In genomic region chr12:93839076-93839475, GRCh38 we compare ENCODE assay signal across 33 cellular contexts.
DNase-seq lines count a peak whose midpoint lies in the region; ATAC-seq, FAIRE-seq and TF ChIP-seq lines count a peak whose summit lies in the region.
"Had no signal": no experiment of that assay in that cellular context is flagged by ENCODE, and none has a peak within 500 bp of the region (broad histone marks: within the 10 kb centered on the region; RNA-seq: fewer than 3 reads in every experiment).

No MANE protein-coding gene starts in this region.

- H3K27ac ChIP-seq in GM23338 (ENCODE audit: low read depth) (no peak overlapping the region), SK-N-SH (ENCODE audit: low read depth in 2 of 2, low read length in 1 of 2) (no peak overlapping the region)
- H3K27ac ChIP-seq: BLaER1 treated with 17β-estradiol and CSF1 and Interleukin-3, amounts not matched to agents 10 nM and 100 nM; esophagus muscularis mucosa; heart left ventricle; prostate gland; sigmoid colon; SJSA1; tibial artery had no signal

- H3K4me2 ChIP-seq in GM23338 (no peak overlapping the region), SK-N-SH (no peak overlapping the region)
- H3K4me2 ChIP-seq: BLaER1 treated with 17β-estradiol and CSF1 and Interleukin-3, amounts not matched to agents 10 nM and 100 nM had no signal

- peaks cover 18% of the 10 kb centered on the region; the same call in 2 of the 3 replicates for H3K4me1 Mint-ChIP-seq in GM23338
- no peaks in the 10 kb centered on the region for H3K4me1 Mint-ChIP-seq in activated naive CD4-positive, alpha-beta T cell treated with anti-CD3 and anti-CD28 coated beads, Interleukin-2, amount 10 ng/mL, durations not matched to agents 7 days and 5 days
- H3K4me1 Mint-ChIP-seq in activated CD4-positive, alpha-beta T cell treated with anti-CD3 and anti-CD28 coated beads, Interleukin-2, amount 10 ng/mL, durations not matched to agents 24 days and 14 days, result peaks cover 4% of the 10 kb centered on the region
- H3K4me1 Mint-ChIP-seq: activated naive CD8-positive, alpha-beta T cell treated with anti-CD3 and anti-CD28 coated beads, Interleukin-2, amount 50 U/mL, for 24 hours had no signal

- TF ChIP-seq EP300 in SK-N-SH (IDR thresholded peaks at IDR 0.05; ENCODE audit: borderline replicate concordance in 1 of 2, low read depth in 1 of 2, low read length in 1 of 2), result no peak

- H3K9me3 ChIP-seq in SK-N-SH, result no peaks in the 10 kb centered on the region
- H3K9me3 ChIP-seq: esophagus muscularis mucosa, heart left ventricle, prostate gland, sigmoid colon, SJSA1, tibial artery had no signal

- no peak for TF ChIP-seq POLR2A in GM12891 (IDR thresholded peaks at IDR 0.05; ENCODE audit: low read depth, low read length)

- H3K79me2 ChIP-seq in GM23338 (replicated peaks; ENCODE audit: insufficient read depth) (no peaks in the 10 kb centered on the region), SK-N-SH (ENCODE audit: insufficient read depth) (no peaks in the 10 kb centered on the region)

- no peak overlapping the region for H2AFZ ChIP-seq in GM23338
- H2AFZ ChIP-seq in SK-N-SH (ENCODE audit: low read depth), result no peak overlapping the region

- H3K4me1 ChIP-seq in GM23338 (ENCODE audit: insufficient read depth), result 0 out of 2 replicates have a peak, but pooled peaks cover 5% of the 10 kb centered on the region
- no peaks in the 10 kb centered on the region; a peak in 1 of 4 replicates for H3K4me1 ChIP-seq in SK-N-SH (ENCODE audit: control insufficient read depth in 1 of 2, insufficient read depth in 2 of 2, low read depth in 1 of 2, low read length in 1 of 2)
- H3K4me1 ChIP-seq: prostate gland, sigmoid colon, SJSA1, tibial artery had no signal

- CTCF ChIA-PET in SK-N-SH (lab: Yijun Ruan, JAX), result interaction anchor here (1.0 to 1.5 kb wide), 4 partner anchors 9 to 336 kb away, joined by 3 to 5 read pairs (median 4); no protein-coding TSS in a partner anchor
- CTCF ChIA-PET in activated naive CD4-positive, alpha-beta T cell treated with anti-CD3 and anti-CD28 coated beads, Interleukin-2, amount 10 ng/mL, durations not matched to agents 7 days and 5 days (lab: Charles Lee), result no interaction called here

- 91% methylated on average over 4 of the region's 4 CpGs for WGBS in SK-N-SH (ENCODE audit: low lambda C conversion rate)

- H3K4me3 ChIP-seq in GM23338 (no peak overlapping the region), SK-N-SH (ENCODE audit: low read depth in 2 of 2, low read length in 1 of 2) (no peak overlapping the region)
- H3K4me3 ChIP-seq: BLaER1 treated with 17β-estradiol and CSF1 and Interleukin-3, amounts not matched to agents 10 nM and 100 nM; esophagus muscularis mucosa; heart left ventricle; prostate gland; sigmoid colon; SJSA1; tibial artery had no signal

- H3K36me3 ChIP-seq in GM23338 (ENCODE audit: insufficient read depth), result no peaks in the 10 kb centered on the region
- no peaks in the 10 kb centered on the region for H3K36me3 ChIP-seq in SK-N-SH (replicated peaks in 1 of 2; ENCODE audit: control insufficient read depth in 1 of 2, insufficient read depth in 2 of 2, low read length in 1 of 2)
- H3K36me3 ChIP-seq: BLaER1 treated with 17β-estradiol and CSF1 and Interleukin-3, amounts not matched to agents 10 nM and 100 nM; esophagus muscularis mucosa; prostate gland; sigmoid colon; SJSA1; tibial artery had no signal

- H3K9me2 ChIP-seq in GM23338 (ENCODE audit: insufficient read depth) (no peaks in the 10 kb centered on the region), SK-N-SH (no peaks in the 10 kb centered on the region)

- ATAC-seq in GM23338, result no peak
- ATAC-seq: activated naive CD8-positive, alpha-beta T cell treated with anti-CD3 and anti-CD28 coated beads, Interleukin-2, amount 50 U/mL, for 24 hours; naive thymus-derived CD4-positive, alpha-beta T cell had no signal

- H3K9ac ChIP-seq in SK-N-SH, result no peak overlapping the region
- H3K9ac ChIP-seq: BLaER1 treated with 17β-estradiol and CSF1 and Interleukin-3, amounts not matched to agents 10 nM and 100 nM had no signal

- H4K20me1 ChIP-seq in GM23338 (replicated peaks; ENCODE audit: insufficient read depth) (no peaks in the 10 kb centered on the region), SK-N-SH (ENCODE audit: insufficient read depth) (no peaks in the 10 kb centered on the region)
- H4K20me1 ChIP-seq: BLaER1 treated with 17β-estradiol and CSF1 and Interleukin-3, amounts not matched to agents 10 nM and 100 nM had no signal

- intact Hi-C loops in activated CD4-positive, alpha-beta T cell treated with anti-CD3 and anti-CD28 coated beads, Interleukin-2, amount 10 ng/mL, durations not matched to agents 24 days and 14 days (cut with micrococcal nuclease), result no loop called here

- no peak for FAIRE-seq in GM12891 (lab: Jason Lieb, UNC)
- FAIRE-seq: endometrium, keratinocyte had no signal

- peak; percentile 47 for TF ChIP-seq RAD21 in SK-N-SH (IDR thresholded peaks at IDR 0.05; ENCODE audit: low read length)

- H3K27ac Mint-ChIP-seq in GM23338, result peak overlapping the region; percentile 12; the same call in 1 of the 2 replicates
- no peak overlapping the region for H3K27ac Mint-ChIP-seq in activated naive CD4-positive, alpha-beta T cell treated with anti-CD3 and anti-CD28 coated beads, Interleukin-2, amount 10 ng/mL, durations not matched to agents 7 days and 5 days
- H3K27ac Mint-ChIP-seq in activated CD4-positive, alpha-beta T cell treated with anti-CD3 and anti-CD28 coated beads, Interleukin-2, amount 10 ng/mL, durations not matched to agents 24 days and 14 days, result no peak overlapping the region
- H3K27ac Mint-ChIP-seq: activated naive CD8-positive, alpha-beta T cell treated with anti-CD3 and anti-CD28 coated beads, Interleukin-2, amount 50 U/mL, for 24 hours; naive thymus-derived CD4-positive, alpha-beta T cell had no signal

- H3K36me3 Mint-ChIP-seq in GM23338 (ENCODE audit: low read depth), result no peaks in the 10 kb centered on the region
- H3K36me3 Mint-ChIP-seq in activated naive CD4-positive, alpha-beta T cell treated with anti-CD3 and anti-CD28 coated beads, Interleukin-2, amount 10 ng/mL, durations not matched to agents 7 days and 5 days, result peaks cover 5% of the 10 kb centered on the region
- H3K36me3 Mint-ChIP-seq in activated CD4-positive, alpha-beta T cell treated with anti-CD3 and anti-CD28 coated beads, Interleukin-2, amount 10 ng/mL, durations not matched to agents 24 days and 14 days (ENCODE audit: low read depth), result peaks cover 1% of the 10 kb centered on the region

- DNase-seq in GM23338 (ENCODE audit: low spot score) (no peak), NCI-H146 treated with DMSO at 0.1 percent for 48 hours (lab: John Stamatoyannopoulos, UW; ENCODE audit: unreplicated experiment) (peak; percentile 89), SK-N-SH (no peak), lung microvascular endothelial cell (ENCODE audit: low read depth in 2 of 2) (peak; percentile 17 to 19), GM12891 (ENCODE audit: insufficient read length, low spot score) (no peak)
- DNase-seq in activated naive CD4-positive, alpha-beta T cell treated with anti-CD3 and anti-CD28 coated beads, Interleukin-2, amount 10 ng/mL, durations not matched to agents 7 days and 5 days, result no peak
- DNase-seq in activated CD4-positive, alpha-beta T cell treated with anti-CD3 and anti-CD28 coated beads, Interleukin-2, amount 10 ng/mL, durations not matched to agents 24 days and 14 days, result no peak
- DNase-seq: activated CD4-positive, alpha-beta T cell treated with anti-CD3 and anti-CD28 coated beads, Interleukin-2, amount 50 U/mL, for 48 hours; activated CD4-positive, CD25-positive, alpha-beta regulatory T cell; activated gamma-delta T cell treated with Interleukin-2 at 50 U/mL for 16 hours; activated naive CD8-positive, alpha-beta T cell treated with anti-CD3 and anti-CD28 coated beads, Interleukin-2, amount 50 U/mL, for 24 hours; activated T-cell treated with anti-CD3 and anti-CD28 coated beads, Interleukin-2, amount 50 U/mL, for 48 hours; central memory CD4-positive, alpha-beta T cell; COR-L47; DMS79 treated with DMSO at 0.1 percent for 48 hours; foreskin melanocyte; GOT3; heart left ventricle; Karpas-422; midbrain; naive thymus-derived CD4-positive, alpha-beta T cell; NCI-H1417 treated with DMSO at 0.1 percent for 48 hours; NCI-H2081 treated with DMSO at 0.1 percent for 48 hours; nucleus accumbens; sigmoid colon; stimulated activated CD4-positive, alpha-beta T cell treated with anti-CD3 and anti-CD28 coated beads, Interleukin-4, amount 100 ng/mL, for 24 hours; tibial artery had no signal

- H3K27me3 Mint-ChIP-seq in GM23338 (ENCODE audit: insufficient read depth, low read depth, poor library complexity), result peaks cover 2% of the 10 kb centered on the region
- no peaks in the 10 kb centered on the region for H3K27me3 Mint-ChIP-seq in activated naive CD4-positive, alpha-beta T cell treated with anti-CD3 and anti-CD28 coated beads, Interleukin-2, amount 10 ng/mL, durations not matched to agents 7 days and 5 days
- H3K27me3 Mint-ChIP-seq in activated CD4-positive, alpha-beta T cell treated with anti-CD3 and anti-CD28 coated beads, Interleukin-2, amount 10 ng/mL, durations not matched to agents 24 days and 14 days, result no peaks in the 10 kb centered on the region
- H3K27me3 Mint-ChIP-seq: activated naive CD8-positive, alpha-beta T cell treated with anti-CD3 and anti-CD28 coated beads, Interleukin-2, amount 50 U/mL, for 24 hours; naive thymus-derived CD4-positive, alpha-beta T cell had no signal

- H3K4me3 Mint-ChIP-seq in GM23338, result no peak overlapping the region
- H3K4me3 Mint-ChIP-seq in activated naive CD4-positive, alpha-beta T cell treated with anti-CD3 and anti-CD28 coated beads, Interleukin-2, amount 10 ng/mL, durations not matched to agents 7 days and 5 days, result no peak overlapping the region
- no peak overlapping the region for H3K4me3 Mint-ChIP-seq in activated CD4-positive, alpha-beta T cell treated with anti-CD3 and anti-CD28 coated beads, Interleukin-2, amount 10 ng/mL, durations not matched to agents 24 days and 14 days
- H3K4me3 Mint-ChIP-seq: activated naive CD8-positive, alpha-beta T cell treated with anti-CD3 and anti-CD28 coated beads, Interleukin-2, amount 50 U/mL, for 24 hours; naive thymus-derived CD4-positive, alpha-beta T cell had no signal

- TF ChIP-seq CTCF in GM23338 (conservative IDR thresholded peaks at IDR 0.05; ENCODE audit: low read depth in 2 of 2) (peak; percentile 17 to 28; a peak in 1 of 4 replicates), SK-N-SH (IDR thresholded peaks at IDR 0.05) (peak; percentile 29; the same call in 1 of the 2 replicates)

- no peaks in the 10 kb centered on the region for H3F3A ChIP-seq in GM23338 (replicated peaks; ENCODE audit: low read depth)
- no peaks in the 10 kb centered on the region for H3F3A ChIP-seq in SK-N-SH (replicated peaks; ENCODE audit: insufficient read depth)

- H3K9me3 Mint-ChIP-seq in GM23338, result no peaks in the 10 kb centered on the region
- no peaks in the 10 kb centered on the region for H3K9me3 Mint-ChIP-seq in activated naive CD4-positive, alpha-beta T cell treated with anti-CD3 and anti-CD28 coated beads, Interleukin-2, amount 10 ng/mL, durations not matched to agents 7 days and 5 days
- H3K9me3 Mint-ChIP-seq in activated CD4-positive, alpha-beta T cell treated with anti-CD3 and anti-CD28 coated beads, Interleukin-2, amount 10 ng/mL, durations not matched to agents 24 days and 14 days, result peaks cover 6% of the 10 kb centered on the region
- H3K9me3 Mint-ChIP-seq: activated naive CD8-positive, alpha-beta T cell treated with anti-CD3 and anti-CD28 coated beads, Interleukin-2, amount 50 U/mL, for 24 hours; naive thymus-derived CD4-positive, alpha-beta T cell had no signal

- POLR2A ChIA-PET in SK-N-SH (lab: Yijun Ruan, JAX), result no interaction called here

- H3K27me3 ChIP-seq in GM23338 (ENCODE audit: insufficient read depth) (no peaks in the 10 kb centered on the region), SK-N-SH (ENCODE audit: insufficient read depth) (no peaks in the 10 kb centered on the region)
- H3K27me3 ChIP-seq: BLaER1 treated with 17β-estradiol and CSF1 and Interleukin-3, amounts not matched to agents 10 nM and 100 nM; esophagus muscularis mucosa; heart left ventricle; sigmoid colon; SJSA1; tibial artery had no signal

Comparison
In these comparisons a context has a peak if more than half of its experiments do, and no peak if none do; other contexts are left out.
1. DNase-seq: peak in NCI-H146 treated with DMSO at 0.1 percent for 48 hours (single experiment) and lung microvascular endothelial cell (2 of 2); none in GM23338 (single experiment), SK-N-SH (single experiment), GM12891 (single experiment), activated naive CD4-positive, alpha-beta T cell treated with anti-CD3 and anti-CD28 coated beads, Interleukin-2, amount 10 ng/mL, durations not matched to agents 7 days and 5 days (single experiment) and activated CD4-positive, alpha-beta T cell treated with anti-CD3 and anti-CD28 coated beads, Interleukin-2, amount 10 ng/mL, durations not matched to agents 24 days and 14 days (single experiment).